ENCODE assay signal across 11 cellular contexts in genomic region chr2:47077442-47078117, GRCh38.
DNase-seq lines count a peak whose midpoint lies in the region; ATAC-seq, FAIRE-seq and TF ChIP-seq lines count a peak whose summit lies in the region.
"Had no signal": no experiment of that assay in that cellular context is flagged by ENCODE, and none has a peak within 500 bp of the region (broad histone marks: within the 10 kb centered on the region; RNA-seq: fewer than 3 reads in every experiment).

No MANE protein-coding gene starts in this region.

- H3K9me1 ChIP-seq in keratinocyte (ENCODE audit: control insufficient read depth, extremely low read depth, insufficient read depth, low read length) = no peaks in the 10 kb centered on the region

- no peaks in the 10 kb centered on the region for H3K36me3 Mint-ChIP-seq in WTC11
- peaks cover 26 to 48% of the 10 kb centered on the region in 2 donors for H3K36me3 Mint-ChIP-seq in stimulated activated naive B cell treated with anti-CD40 and anti-IgM and Interleukin-4, amounts not matched to agents 10 μg/mL and 1 μg/mL and 100 μg/mL, for 72 hours

- H3K4me1 Mint-ChIP-seq in WTC11 = peaks cover 42% of the 10 kb centered on the region
- H3K4me1 Mint-ChIP-seq in stimulated activated naive B cell treated with anti-CD40 and anti-IgM and Interleukin-4, amounts not matched to agents 10 μg/mL and 1 μg/mL and 100 μg/mL, for 72 hours = peaks cover 41 to 67% of the 10 kb centered on the region in 2 donors

- POLR2A ChIA-PET in HEK293 (lab: Yijun Ruan, JAX) = interaction anchor here (0.6 kb wide), 1 partner anchor 13 kb away, joined by 3 read pairs; no protein-coding TSS in a partner anchor
- POLR2A ChIA-PET in WTC11 (lab: Charles Lee) = interaction anchor here (1.1 kb wide), 1 partner anchor 63 kb away, joined by 3 read pairs; no protein-coding TSS in a partner anchor

- no peaks in the 10 kb centered on the region for H4K20me1 ChIP-seq in keratinocyte (ENCODE audit: control insufficient read depth, extremely low read depth, insufficient read depth, low read length)

- CTCF ChIA-PET in HEK293 (lab: Yijun Ruan, JAX) (interaction anchor here (0.8 kb wide), 1 partner anchor 9 kb away, joined by 3 read pairs; no protein-coding TSS in a partner anchor), WTC11 (lab: Charles Lee) (interaction anchor here (0.9 kb wide), 1 partner anchor 11 kb away, joined by 3 read pairs; no protein-coding TSS in a partner anchor)

- H3K36me3 ChIP-seq in HEK293 (ENCODE audit: control insufficient read depth in 2 of 2, insufficient read depth in 1 of 2, low read length in 2 of 2) (no peaks in the 10 kb centered on the region), keratinocyte (ENCODE audit: control insufficient read depth in 2 of 2, extremely low read depth in 1 of 2, insufficient read depth in 2 of 2, low read length in 2 of 2) (no peaks in the 10 kb centered on the region), mucosa of descending colon (ENCODE audit: low read depth) (no peaks in the 10 kb centered on the region)

- peak overlapping the region; percentile 16 for H3K4me2 ChIP-seq in keratinocyte (ENCODE audit: control insufficient read depth, extremely low read depth, insufficient read depth, low read depth, low read length)

- no peaks in the 10 kb centered on the region for H3K27me3 ChIP-seq in keratinocyte (ENCODE audit: control insufficient read depth, extremely low read depth, insufficient read depth, low read length)

- H3K9me3 ChIP-seq in HEK293 (ENCODE audit: control insufficient read depth, insufficient read depth, low read depth, low read length) (no peaks in the 10 kb centered on the region), keratinocyte (ENCODE audit: control insufficient read depth, low read depth, low read length) (no peaks in the 10 kb centered on the region), mucosa of descending colon (no peaks in the 10 kb centered on the region)

- ATAC-seq in WTC11 (peak; percentile 15), mucosa of descending colon (no peak)
- ATAC-seq in stimulated activated naive B cell treated with anti-CD40 and anti-IgM and Interleukin-4, amounts not matched to agents 10 μg/mL and 1 μg/mL and 100 μg/mL, for 72 hours (replicated peaks) = no peak

- no peak overlapping the region for H3K4me3 Mint-ChIP-seq in WTC11
- no peak overlapping the region for H3K4me3 Mint-ChIP-seq in stimulated activated naive B cell treated with anti-CD40 and anti-IgM and Interleukin-4, amounts not matched to agents 10 μg/mL and 1 μg/mL and 100 μg/mL, for 72 hours

- H3K9me3 Mint-ChIP-seq in WTC11 = no peaks in the 10 kb centered on the region
- no peaks in the 10 kb centered on the region for H3K9me3 Mint-ChIP-seq in stimulated activated naive B cell treated with anti-CD40 and anti-IgM and Interleukin-4, amounts not matched to agents 10 μg/mL and 1 μg/mL and 100 μg/mL, for 72 hours

- H3K9ac ChIP-seq in keratinocyte (ENCODE audit: control insufficient read depth, extremely low read depth, insufficient read depth, low read length) = no peak overlapping the region

- H3K27ac Mint-ChIP-seq in WTC11 = no peak overlapping the region
- H3K27ac Mint-ChIP-seq in stimulated activated naive B cell treated with anti-CD40 and anti-IgM and Interleukin-4, amounts not matched to agents 10 μg/mL and 1 μg/mL and 100 μg/mL, for 72 hours = peak overlapping the region; percentile 6

- H3K4me3 ChIP-seq in HEK293 (ENCODE audit: low read depth, low read length) = no peak overlapping the region
- H3K4me3 ChIP-seq in keratinocyte (ENCODE audit: control insufficient read depth in 2 of 3, extremely low read depth in 1 of 3, insufficient read depth in 2 of 3, low read depth in 1 of 3, low read length in 3 of 3) = no peak overlapping the region
- H3K4me3 ChIP-seq in mucosa of descending colon = no peak overlapping the region

- intact Hi-C loops in mucosa of descending colon (cut with DNase I, micrococcal nuclease) = no loop called here

- TF ChIP-seq CTCF in HEK293 (tag by site-specific recombination; IDR thresholded peaks at IDR 0.05) (no peak), WTC11 (IDR thresholded peaks at IDR 0.05) (no peak), keratinocyte (optimal IDR thresholded peaks at IDR 0.05 in 1 of 3, IDR thresholded peaks at IDR 0.05 in 1 of 3, conservative IDR thresholded peaks at IDR 0.05 in 1 of 3; ENCODE audit: extremely low read depth in 1 of 3, insufficient read depth in 2 of 3, low read length in 3 of 3) (no peak), mucosa of descending colon (IDR thresholded peaks at IDR 0.05) (no peak)

- FAIRE-seq in keratinocyte (lab: Jason Lieb, UNC) = no peak

- H3K27me3 Mint-ChIP-seq in WTC11 (ENCODE audit: low read depth) = no peaks in the 10 kb centered on the region; the same call in 1 of the 2 replicates
- no peaks in the 10 kb centered on the region for H3K27me3 Mint-ChIP-seq in stimulated activated naive B cell treated with anti-CD40 and anti-IgM and Interleukin-4, amounts not matched to agents 10 μg/mL and 1 μg/mL and 100 μg/mL, for 72 hours

- dilution Hi-C loops in keratinocyte (cut with MboI; ENCODE audit: extremely low pct_ligation_motif_present, low sequenced_read_pairs) = no loop called here

- DNase-seq in WTC11 (ENCODE audit: low spot score) (no peak), keratinocyte (ENCODE audit: low read depth, low spot score) (no peak), mucosa of descending colon (no peak), KG1 (lab: John Stamatoyannopoulos, UW) (no peak), NCI-H748 treated with DMSO at 0.1 percent for 48 hours (lab: John Stamatoyannopoulos, UW) (no peak)
- no peak for DNase-seq in stimulated activated naive B cell treated with anti-CD40 and anti-IgM and Interleukin-4, amounts not matched to agents 10 μg/mL and 1 μg/mL and 100 μg/mL, for 72 hours
- DNase-seq in stimulated activated naive CD4-positive, alpha-beta T cell treated with Interleukin-2 at 50 U/mL for 16 hours (lab: John Stamatoyannopoulos, UW) = no peak
- DNase-seq: activated T-cell treated with anti-CD3 and anti-CD28 coated beads, Interleukin-2, amount 50 U/mL, for 48 hours; Kasumi-1; T-helper 9 cell had no signal

- no peaks in the 10 kb centered on the region for H3K79me2 ChIP-seq in keratinocyte (ENCODE audit: control insufficient read depth, insufficient read depth, low read length)

- H3K27ac ChIP-seq in HEK293 (ENCODE audit: extremely low read depth, low read depth, low read length) = no peak overlapping the region
- peak overlapping the region; percentile 24 for H3K27ac ChIP-seq in keratinocyte (ENCODE audit: control insufficient read depth, insufficient read depth, low read length)

- H2AFZ ChIP-seq in keratinocyte (ENCODE audit: control insufficient read depth, low read length) = no peak overlapping the region

- no peaks in the 10 kb centered on the region; the same call in 1 of the 2 replicates for H3K4me1 ChIP-seq in HEK293 (ENCODE audit: control insufficient read depth, insufficient read depth, low read length)
- peaks cover 14% of the 10 kb centered on the region for H3K4me1 ChIP-seq in keratinocyte (ENCODE audit: control insufficient read depth, extremely low read depth, insufficient read depth, low read length)
- peaks cover 31% of the 10 kb centered on the region for H3K4me1 ChIP-seq in mucosa of descending colon (ENCODE audit: low read depth)

TF ChIP-seq in HEK293, 187 proteins besides CTCF, POLR2A, EP300 and RAD21:
- TF ChIP-seq KLF10 (tag by site-specific recombination; IDR thresholded peaks at IDR 0.05) (no peak), ZNF664 (tag by site-specific recombination; IDR thresholded peaks at IDR 0.05) (peak; percentile 82)

TF ChIP-seq in WTC11, 78 proteins besides CTCF, POLR2A, EP300 and RAD21 (continues in another document):
- TF ChIP-seq ZNF423 (CRISPR knock-in tag; IDR thresholded peaks at IDR 0.05) (no peak), E2F4 (CRISPR knock-in tag; IDR thresholded peaks at IDR 0.05; ENCODE audit: borderline replicate concordance, low read depth) (no peak), ERG (CRISPR knock-in tag; IDR thresholded peaks at IDR 0.05) (no peak), ZNF512 (CRISPR knock-in tag; IDR thresholded peaks at IDR 0.05; ENCODE audit: borderline replicate concordance) (no peak), CBFB (CRISPR knock-in tag; IDR thresholded peaks at IDR 0.05; ENCODE audit: low read depth) (no peak)
